Comparison of ENCODE assay signal across 8 cellular contexts in genomic region chr5:138352071-138352721, GRCh38. TPM values are rescaled to one million over a fixed set of nuclear protein-coding genes. Genes with fewer than 3 reads are reported as not detected.
DNase-seq lines count a peak whose midpoint lies in the region; ATAC-seq, FAIRE-seq and TF ChIP-seq lines count a peak whose summit lies in the region.

A gene with protein sequence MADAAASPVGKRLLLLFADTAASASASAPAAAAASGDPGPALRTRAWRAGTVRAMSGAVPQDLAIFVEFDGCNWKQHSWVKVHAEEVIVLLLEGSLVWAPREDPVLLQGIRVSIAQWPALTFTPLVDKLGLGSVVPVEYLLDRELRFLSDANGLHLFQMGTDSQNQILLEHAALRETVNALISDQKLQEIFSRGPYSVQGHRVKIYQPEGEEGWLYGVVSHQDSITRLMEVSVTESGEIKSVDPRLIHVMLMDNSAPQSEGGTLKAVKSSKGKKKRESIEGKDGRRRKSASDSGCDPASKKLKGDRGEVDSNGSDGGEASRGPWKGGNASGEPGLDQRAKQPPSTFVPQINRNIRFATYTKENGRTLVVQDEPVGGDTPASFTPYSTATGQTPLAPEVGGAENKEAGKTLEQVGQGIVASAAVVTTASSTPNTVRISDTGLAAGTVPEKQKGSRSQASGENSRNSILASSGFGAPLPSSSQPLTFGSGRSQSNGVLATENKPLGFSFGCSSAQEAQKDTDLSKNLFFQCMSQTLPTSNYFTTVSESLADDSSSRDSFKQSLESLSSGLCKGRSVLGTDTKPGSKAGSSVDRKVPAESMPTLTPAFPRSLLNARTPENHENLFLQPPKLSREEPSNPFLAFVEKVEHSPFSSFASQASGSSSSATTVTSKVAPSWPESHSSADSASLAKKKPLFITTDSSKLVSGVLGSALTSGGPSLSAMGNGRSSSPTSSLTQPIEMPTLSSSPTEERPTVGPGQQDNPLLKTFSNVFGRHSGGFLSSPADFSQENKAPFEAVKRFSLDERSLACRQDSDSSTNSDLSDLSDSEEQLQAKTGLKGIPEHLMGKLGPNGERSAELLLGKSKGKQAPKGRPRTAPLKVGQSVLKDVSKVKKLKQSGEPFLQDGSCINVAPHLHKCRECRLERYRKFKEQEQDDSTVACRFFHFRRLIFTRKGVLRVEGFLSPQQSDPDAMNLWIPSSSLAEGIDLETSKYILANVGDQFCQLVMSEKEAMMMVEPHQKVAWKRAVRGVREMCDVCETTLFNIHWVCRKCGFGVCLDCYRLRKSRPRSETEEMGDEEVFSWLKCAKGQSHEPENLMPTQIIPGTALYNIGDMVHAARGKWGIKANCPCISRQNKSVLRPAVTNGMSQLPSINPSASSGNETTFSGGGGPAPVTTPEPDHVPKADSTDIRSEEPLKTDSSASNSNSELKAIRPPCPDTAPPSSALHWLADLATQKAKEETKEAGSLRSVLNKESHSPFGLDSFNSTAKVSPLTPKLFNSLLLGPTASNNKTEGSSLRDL (N-terminal part only) (plus strand): TSS chr5:138352685. CDS start chr5:138352796, 111 bp downstream.

- intact Hi-C loops in A673 (cut with micrococcal nuclease; ENCODE audit: unreplicated experiment) (no loop called here), spleen (cut with DNase I; ENCODE audit: low total_unique reads) (no loop called here)

- no peaks in the 10 kb centered on the region for H3K27me3 Mint-ChIP-seq in WTC11 (ENCODE audit: low read depth)

- H3K27me3 ChIP-seq in A673 (replicated peaks; ENCODE audit: insufficient read depth, low read depth, low read length, poor library complexity), result no peaks in the 10 kb centered on the region
- H3K27me3 ChIP-seq in bronchial epithelial cell (ENCODE audit: control insufficient read depth, insufficient read depth, low read length), result no peaks in the 10 kb centered on the region
- no peaks in the 10 kb centered on the region for H3K27me3 ChIP-seq in spleen (replicated peaks in 1 of 7)

- H3K4me3 ChIP-seq in A673 (ENCODE audit: low read depth, low read length, poor library complexity, severe bottlenecking) (peak within 1 kb of the TSS; percentile 73), bronchial epithelial cell (ENCODE audit: low read depth, low read length) (peak within 1 kb of the TSS; percentile 86), spleen (peak within 1 kb of the TSS; percentile 81 to 96 (median 84))

- no TSS peak for BruUV-seq in A673 (replicated peaks; lab: Mats Ljungman, UMichigan)

- H3K4me1 ChIP-seq in A673 (ENCODE audit: insufficient read depth, low read length, poor library complexity, severe bottlenecking), result peaks cover 14% of the 10 kb centered on the region
- H3K4me1 ChIP-seq in spleen, result peaks cover 17 to 63% (median 35%) of the 10 kb centered on the region in 6 donors

- H3K36me3 Mint-ChIP-seq in WTC11, result peaks cover 20% of the 10 kb centered on the region

- peak within 1 kb of the TSS; percentile 92 for H3K4me3 Mint-ChIP-seq in WTC11

- peaks cover 10% of the 10 kb centered on the region for H3K9me3 Mint-ChIP-seq in WTC11

- peaks cover 15% of the 10 kb centered on the region for H3K36me3 ChIP-seq in A673 (ENCODE audit: insufficient read depth, low read length, poor library complexity, severe bottlenecking)
- H3K36me3 ChIP-seq in bronchial epithelial cell (ENCODE audit: control insufficient read depth, insufficient read depth, low read length), result peaks cover 7% of the 10 kb centered on the region
- H3K36me3 ChIP-seq in spleen, result peaks cover 0 to 35% (median 14%) of the 10 kb centered on the region in 6 donors

- peak; percentile 33 for ATAC-seq in GM18519 (IDR thresholded peaks at IDR 0.05; ENCODE audit: low FRiP score, unreplicated experiment)
- ATAC-seq in HG03066 (IDR thresholded peaks at IDR 0.05; ENCODE audit: low read depth, unreplicated experiment), result peak; percentile 55
- ATAC-seq in WTC11, result peak; percentile 76

- CTCF ChIA-PET in A673 (lab: Charles Lee), result interaction anchor here (0.6 to 2.1 kb wide), 9 partner anchors 10 to 152 kb away, joined by 3 to 13 read pairs (median 4); partner anchors contain the start of genes CDC25C, FAM53C and GFRA3
- CTCF ChIA-PET in WTC11 (lab: Charles Lee), result interaction anchor here (0.5 to 5.1 kb wide), 70 partner anchors 9 to 1379 kb away, joined by 3 to 187 read pairs (median 4); partner anchors contain the start of genes BRD8, CDC23, CDC25C and EGR1

- H3K27ac ChIP-seq in A673 (ENCODE audit: low read depth, low read length, poor library complexity, severe bottlenecking) (peak within 1 kb of the TSS; percentile 89), spleen (peak within 1 kb of the TSS; percentile 96 to 100 (median 99))

- POLR2A ChIA-PET in A673 (lab: Charles Lee; ENCODE audit: low non-redundant PET) (interaction anchor here (1.1 kb wide), 2 partner anchors 13 to 14 kb away, joined by 10 to 22 read pairs; partner anchors contain the start of gene FAM53C), WTC11 (lab: Charles Lee) (interaction anchor here (0.7 to 4.9 kb wide), 7 partner anchors 14 to 191 kb away, joined by 3 to 61 read pairs (median 6); partner anchors contain the start of genes CDC23, CDC25C, EGR1 and ETF1)

- H3K9me3 ChIP-seq in A673 (ENCODE audit: low read depth, low read length, poor library complexity, severe bottlenecking) (peaks cover 7% of the 10 kb centered on the region), spleen (peaks cover 0 to 9% (median 6%) of the 10 kb centered on the region in 8 donors)

- WGBS in spleen, 5 donors, result 8 to 46% (median 11%) methylated on average over 4 to 30 of the region's 30 CpGs

- TF ChIP-seq POLR2A in spleen (IDR thresholded peaks at IDR 0.05), result peak in 1 of 3 donors; percentile 44

- DNase-seq in A673 (ENCODE audit: low spot score) (peak; percentile 94), NCI-H2171 treated with DMSO at 0.1 percent for 48 hours (lab: John Stamatoyannopoulos, UW) (peak; percentile 68), WTC11 (ENCODE audit: low spot score) (peak; percentile 94), bronchial epithelial cell (ENCODE audit: low read depth) (peak; percentile 58), inferior parietal cortex (ENCODE audit: extremely low spot score) (peak; percentile 67), spleen (peak; percentile 98)

- peaks cover 23% of the 10 kb centered on the region for H3K4me1 Mint-ChIP-seq in WTC11

- no peak for FAIRE-seq in bronchial epithelial cell (lab: Jason Lieb, UNC)

- peak; percentile 99 for TF ChIP-seq CTCF in A673 (conservative IDR thresholded peaks at IDR 0.05; ENCODE audit: low read depth, low read length)
- TF ChIP-seq CTCF in WTC11 (IDR thresholded peaks at IDR 0.05), result peak; percentile 100
- TF ChIP-seq CTCF in bronchial epithelial cell (IDR thresholded peaks at IDR 0.05; ENCODE audit: insufficient read depth, low read length, severe bottlenecking), result peak; percentile 98
- peak; percentile 91 to 100 (median 100) for TF ChIP-seq CTCF in spleen (IDR thresholded peaks at IDR 0.05 in 8 of 11, conservative IDR thresholded peaks at IDR 0.05 in 3 of 11)

- peak within 1 kb of the TSS; percentile 94 for H3K27ac Mint-ChIP-seq in WTC11

TF ChIP-seq in WTC11, 78 proteins besides CTCF, POLR2A, EP300 and RAD21:
- peak; percentile 49; the same call in 1 of the 2 replicates for TF ChIP-seq E2F5 (CRISPR knock-in tag; IDR thresholded peaks at IDR 0.05)
- peak; percentile 56; the same call in 1 of the 2 replicates for TF ChIP-seq TEAD1 (CRISPR knock-in tag; IDR thresholded peaks at IDR 0.05)
- peak; percentile 57; the same call in 1 of the 2 replicates for TF ChIP-seq GABPB1 (CRISPR knock-in tag; IDR thresholded peaks at IDR 0.05)
- TF ChIP-seq CREM (CRISPR knock-in tag; IDR thresholded peaks at IDR 0.05), result 0 out of 2 replicates have a peak, but pooled peaks have one; percentile 22
- TF ChIP-seq JUN (CRISPR knock-in tag; IDR thresholded peaks at IDR 0.05), result no peak
- TF ChIP-seq ZNF232 (CRISPR knock-in tag; IDR thresholded peaks at IDR 0.05), result no peak; the same call in 1 of the 2 replicates
- peak; percentile 94 for TF ChIP-seq SP1 (CRISPR knock-in tag; conservative IDR thresholded peaks at IDR 0.05)
- TF ChIP-seq, protein P1, sequence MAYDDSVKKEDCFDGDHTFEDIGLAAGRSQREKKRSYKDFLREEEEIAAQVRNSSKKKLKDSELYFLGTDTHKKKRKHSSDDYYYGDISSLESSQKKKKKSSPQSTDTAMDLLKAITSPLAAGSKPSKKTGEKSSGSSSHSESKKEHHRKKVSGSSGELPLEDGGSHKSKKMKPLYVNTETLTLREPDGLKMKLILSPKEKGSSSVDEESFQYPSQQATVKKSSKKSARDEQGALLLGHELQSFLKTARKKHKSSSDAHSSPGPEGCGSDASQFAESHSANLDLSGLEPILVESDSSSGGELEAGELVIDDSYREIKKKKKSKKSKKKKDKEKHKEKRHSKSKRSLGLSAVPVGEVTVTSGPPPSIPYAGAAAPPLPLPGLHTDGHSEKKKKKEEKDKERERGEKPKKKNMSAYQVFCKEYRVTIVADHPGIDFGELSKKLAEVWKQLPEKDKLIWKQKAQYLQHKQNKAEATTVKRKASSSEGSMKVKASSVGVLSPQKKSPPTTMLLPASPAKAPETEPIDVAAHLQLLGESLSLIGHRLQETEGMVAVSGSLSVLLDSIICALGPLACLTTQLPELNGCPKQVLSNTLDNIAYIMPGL (CRISPR knock-in tag; IDR thresholded peaks at IDR 0.05), result peak; percentile 97

RNA-seq across cellular contexts. Expression of the gene that starts here (rescaled TPM):
- total RNA-seq in A673 (2021) (62.1 and 65.1 TPM in 2 replicates), WTC11 (2021) (86.2 to 89.0 TPM (median 87.9 TPM) in 3 replicates), bronchial epithelial cell (42.4 and 44.5 TPM in 2 replicates), spleen (10 to 100 TPM; 69.1 to 90.6 (median 79.6) TPM)
- polyA plus RNA-seq in spleen, result 10 to 100 TPM; 21.6 to 27.4 (median 24.8) TPM

Comparison
In these comparisons a context has a peak if more than half of its experiments do, and no peak if none do; other contexts are left out.
1. Peak in every context shown above with its lines: DNase-seq, ATAC-seq, H3K4me3 ChIP-seq and H3K27ac ChIP-seq.